In the genomic region with DNA sequence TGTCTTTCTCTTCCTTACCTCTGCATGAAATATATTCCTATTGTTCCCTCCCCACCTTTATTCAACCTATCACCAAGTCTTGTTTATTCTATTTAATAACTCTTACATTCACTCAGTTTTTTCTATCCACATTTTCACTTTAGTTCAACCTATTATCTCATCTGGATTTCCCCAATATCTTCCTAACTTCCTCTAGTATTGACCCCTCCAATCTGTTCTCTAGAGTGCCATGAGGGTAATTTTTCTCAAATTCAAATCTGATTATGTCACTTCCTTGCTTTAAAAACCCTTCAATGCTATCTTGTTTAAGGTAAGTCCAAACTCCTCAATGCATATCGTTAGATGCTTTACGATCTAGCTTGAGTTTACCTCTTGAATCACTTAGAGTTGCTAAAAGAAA, we compare ENCODE assay signal across 21 cellular contexts.
"Had no signal": no experiment of that assay in that cellular context is flagged by ENCODE, and none has a peak within 500 bp of the region (broad histone marks: within the 10 kb centered on the region; RNA-seq: fewer than 3 reads in every experiment).

No MANE protein-coding gene starts in this region.

- H3K27me3 Mint-ChIP-seq: IgD-negative memory B cell had no signal

- H3K9me3 Mint-ChIP-seq: IgD-negative memory B cell had no signal

- H3K27ac Mint-ChIP-seq: IgD-negative memory B cell, T-helper 17 cell had no signal

- DNase-seq: NCI-H1092, NCI-H1105 treated with DMSO at 0.1 percent for 48 hours, NCI-H1417 treated with DMSO at 0.1 percent for 48 hours, NCI-H146, NCI-H1694 treated with DMSO at 0.1 percent for 48 hours, NCI-H1930, NCI-H2081, NCI-H2107, NCI-H2227 treated with DMSO at 0.1 percent for 48 hours, NCI-H524, NCI-H526 treated with DMSO at 0.1 percent for 48 hours, NCI-H748 treated with DMSO at 0.1 percent for 48 hours, PC-3, SHP77, T-helper 1 cell, T-helper 17 cell had no signal

- H3K36me3 Mint-ChIP-seq: IgD-negative memory B cell had no signal

- H3K4me3 ChIP-seq: K562 had no signal

- H3K4me3 Mint-ChIP-seq: IgD-negative memory B cell, T-helper 17 cell had no signal

- ATAC-seq: K562, Panc1, PC-3, T-helper 17 cell had no signal

- H3K4me1 Mint-ChIP-seq: IgD-negative memory B cell had no signal

- H3K27ac ChIP-seq: HL-60, RWPE1 had no signal
